21 cellular contexts compared by ENCODE assay signal in the genomic region with DNA sequence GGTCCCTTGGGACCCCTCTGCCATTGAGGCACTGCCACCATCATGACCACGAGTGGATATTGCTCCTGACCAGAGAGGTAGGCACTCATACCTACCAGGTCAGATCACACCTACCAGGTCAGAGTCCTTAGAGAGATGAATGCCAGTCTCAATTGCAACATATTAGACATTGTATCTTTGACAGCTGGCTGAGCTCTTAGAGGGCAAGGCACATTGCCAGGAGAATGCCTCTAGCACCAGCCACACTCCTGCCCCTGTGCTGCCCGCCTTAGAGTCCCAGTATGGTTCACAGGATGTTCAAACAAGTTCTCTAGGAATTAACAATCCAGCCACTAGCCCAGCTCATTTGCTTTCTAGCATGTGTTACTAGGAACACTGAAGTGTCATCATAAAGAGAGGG.
DNase-seq lines count a peak whose midpoint lies in the region; ATAC-seq and TF ChIP-seq lines count a peak whose summit lies in the region.
"Had no signal": no experiment of that assay in that cellular context is flagged by ENCODE, and none has a peak within 500 bp of the region (broad histone marks: within the 10 kb centered on the region; RNA-seq: fewer than 3 reads in every experiment).

No MANE protein-coding gene starts in this region.

- no peak overlapping the region for H3K27ac Mint-ChIP-seq in stimulated activated memory B cell treated with anti-CD40 and anti-IgM and Interleukin-4, amounts not matched to agents 10 μg/mL and 1 μg/mL and 100 μg/mL, for 72 hours
- H3K27ac Mint-ChIP-seq: activated CD4-positive, alpha-beta T cell treated with anti-CD3 and anti-CD28 coated beads, Interleukin-2, amount 10 ng/mL, durations not matched to agents 24 days and 14 days; activated naive CD8-positive, alpha-beta T cell treated with anti-CD3 and anti-CD28 coated beads, Interleukin-2, amount 50 U/mL, for 24 hours; stimulated activated naive B cell treated with anti-CD40 and anti-IgM and Interleukin-4, amounts not matched to agents 10 μg/mL and 1 μg/mL and 100 μg/mL, for 72 hours had no signal

- H3K27ac ChIP-seq in gastroesophageal sphincter (no peak overlapping the region), coronary artery (no peak overlapping the region)
- H3K27ac ChIP-seq: 22Rv1, breast epithelium, C4-2B, left lung, tibial nerve had no signal

- H3K4me3 Mint-ChIP-seq in stimulated activated memory B cell treated with anti-CD40 and anti-IgM and Interleukin-4, amounts not matched to agents 10 μg/mL and 1 μg/mL and 100 μg/mL, for 72 hours, result no peak overlapping the region
- H3K4me3 Mint-ChIP-seq: activated CD4-positive, alpha-beta T cell treated with anti-CD3 and anti-CD28 coated beads, Interleukin-2, amount 10 ng/mL, durations not matched to agents 24 days and 14 days; activated naive CD8-positive, alpha-beta T cell treated with anti-CD3 and anti-CD28 coated beads, Interleukin-2, amount 50 U/mL, for 24 hours; stimulated activated naive B cell treated with anti-CD40 and anti-IgM and Interleukin-4, amounts not matched to agents 10 μg/mL and 1 μg/mL and 100 μg/mL, for 72 hours had no signal

- no peaks in the 10 kb centered on the region for H3K4me1 ChIP-seq in gastroesophageal sphincter
- H3K4me1 ChIP-seq: breast epithelium, left lung, tibial nerve had no signal

- H3K27me3 Mint-ChIP-seq in stimulated activated memory B cell treated with anti-CD40 and anti-IgM and Interleukin-4, amounts not matched to agents 10 μg/mL and 1 μg/mL and 100 μg/mL, for 72 hours, result no peaks in the 10 kb centered on the region

- no peaks in the 10 kb centered on the region for H3K9me3 Mint-ChIP-seq in stimulated activated memory B cell treated with anti-CD40 and anti-IgM and Interleukin-4, amounts not matched to agents 10 μg/mL and 1 μg/mL and 100 μg/mL, for 72 hours
- H3K9me3 Mint-ChIP-seq: activated CD4-positive, alpha-beta T cell treated with anti-CD3 and anti-CD28 coated beads, Interleukin-2, amount 10 ng/mL, durations not matched to agents 24 days and 14 days; activated naive CD8-positive, alpha-beta T cell treated with anti-CD3 and anti-CD28 coated beads, Interleukin-2, amount 50 U/mL, for 24 hours; stimulated activated naive B cell treated with anti-CD40 and anti-IgM and Interleukin-4, amounts not matched to agents 10 μg/mL and 1 μg/mL and 100 μg/mL, for 72 hours had no signal

- 40 to 83% methylated on average over 1 of the region's 2 CpGs for WGBS in gastroesophageal sphincter (ENCODE audit: low coverage in 1 of 2), 2 donors

- no peak for TF ChIP-seq POLR2A in gastroesophageal sphincter (IDR thresholded peaks at IDR 0.05)

- H3K4me1 Mint-ChIP-seq in stimulated activated memory B cell treated with anti-CD40 and anti-IgM and Interleukin-4, amounts not matched to agents 10 μg/mL and 1 μg/mL and 100 μg/mL, for 72 hours, result no peaks in the 10 kb centered on the region

- no peaks in the 10 kb centered on the region for H3K36me3 ChIP-seq in gastroesophageal sphincter
- H3K36me3 ChIP-seq: breast epithelium, left lung, tibial nerve had no signal

- no peak overlapping the region for H3K4me3 ChIP-seq in epithelial cell of proximal tubule (ENCODE audit: low read depth, low read length)
- H3K4me3 ChIP-seq in gastroesophageal sphincter, result no peak overlapping the region
- no peak overlapping the region for H3K4me3 ChIP-seq in coronary artery
- H3K4me3 ChIP-seq: breast epithelium, GM12878, left lung, tibial nerve had no signal

- ATAC-seq in stimulated activated memory B cell treated with anti-CD40 and anti-IgM and Interleukin-4, amounts not matched to agents 10 μg/mL and 1 μg/mL and 100 μg/mL, for 72 hours, result peak; percentile 5
- ATAC-seq in gastroesophageal sphincter, result no peak
- ATAC-seq: activated naive CD8-positive, alpha-beta T cell treated with anti-CD3 and anti-CD28 coated beads, Interleukin-2, amount 50 U/mL, for 24 hours; GM12878; left lung; right cardiac atrium; stimulated activated naive B cell treated with anti-CD40 and anti-IgM and Interleukin-4, amounts not matched to agents 10 μg/mL and 1 μg/mL and 100 μg/mL, for 72 hours had no signal

- no peak for TF ChIP-seq EP300 in gastroesophageal sphincter (IDR thresholded peaks at IDR 0.05)

- peak; percentile 39 for DNase-seq in DMS 273 (lab: John Stamatoyannopoulos, UW; ENCODE audit: unreplicated experiment)
- no peak for DNase-seq in DMS 273 treated with DMSO at 0.1 percent for 48 hours (lab: John Stamatoyannopoulos, UW)
- peak; percentile 39 for DNase-seq in NCI-H226
- peak; percentile 54 for DNase-seq in epithelial cell of proximal tubule (ENCODE audit: low read depth)
- no peak for DNase-seq in coronary artery (ENCODE audit: low spot score)
- DNase-seq in SIG-M5 treated with dmso at 0.1 percent for 504 hours (lab: John Stamatoyannopoulos, UW; ENCODE audit: unreplicated experiment), result no peak
- DNase-seq: activated CD4-positive, alpha-beta T cell treated with anti-CD3 and anti-CD28 coated beads, Interleukin-2, amount 10 ng/mL, durations not matched to agents 24 days and 14 days; activated naive CD8-positive, alpha-beta T cell treated with anti-CD3 and anti-CD28 coated beads, Interleukin-2, amount 50 U/mL, for 24 hours; H7; left lung; NCI-H187; nucleus accumbens; right cardiac atrium; stimulated activated naive B cell treated with anti-CD40 and anti-IgM and Interleukin-4, amounts not matched to agents 10 μg/mL and 1 μg/mL and 100 μg/mL, for 72 hours had no signal

- no peaks in the 10 kb centered on the region for H3K36me3 Mint-ChIP-seq in stimulated activated memory B cell treated with anti-CD40 and anti-IgM and Interleukin-4, amounts not matched to agents 10 μg/mL and 1 μg/mL and 100 μg/mL, for 72 hours
- H3K36me3 Mint-ChIP-seq: stimulated activated naive B cell treated with anti-CD40 and anti-IgM and Interleukin-4, amounts not matched to agents 10 μg/mL and 1 μg/mL and 100 μg/mL, for 72 hours had no signal

- H3K27me3 ChIP-seq in gastroesophageal sphincter, result no peaks in the 10 kb centered on the region
- H3K27me3 ChIP-seq: breast epithelium, left lung, tibial nerve had no signal

- H3K9me3 ChIP-seq in gastroesophageal sphincter, result no peaks in the 10 kb centered on the region
- H3K9me3 ChIP-seq: breast epithelium, left lung, tibial nerve had no signal

- TF ChIP-seq CTCF in epithelial cell of proximal tubule (conservative IDR thresholded peaks at IDR 0.05; ENCODE audit: low read depth, low read length), result no peak
- no peak for TF ChIP-seq CTCF in gastroesophageal sphincter (IDR thresholded peaks at IDR 0.05)
- no peak for TF ChIP-seq CTCF in coronary artery (IDR thresholded peaks at IDR 0.05)

Comparison
In these comparisons a context has a peak if more than half of its experiments do, and no peak if none do; other contexts are left out.
1. DNase-seq: peak in DMS 273 (single experiment), NCI-H226 (single experiment) and epithelial cell of proximal tubule (single experiment); none in DMS 273 treated with DMSO at 0.1 percent for 48 hours (single experiment), coronary artery (single experiment) and SIG-M5 treated with dmso at 0.1 percent for 504 hours (single experiment).